In the genomic region with DNA sequence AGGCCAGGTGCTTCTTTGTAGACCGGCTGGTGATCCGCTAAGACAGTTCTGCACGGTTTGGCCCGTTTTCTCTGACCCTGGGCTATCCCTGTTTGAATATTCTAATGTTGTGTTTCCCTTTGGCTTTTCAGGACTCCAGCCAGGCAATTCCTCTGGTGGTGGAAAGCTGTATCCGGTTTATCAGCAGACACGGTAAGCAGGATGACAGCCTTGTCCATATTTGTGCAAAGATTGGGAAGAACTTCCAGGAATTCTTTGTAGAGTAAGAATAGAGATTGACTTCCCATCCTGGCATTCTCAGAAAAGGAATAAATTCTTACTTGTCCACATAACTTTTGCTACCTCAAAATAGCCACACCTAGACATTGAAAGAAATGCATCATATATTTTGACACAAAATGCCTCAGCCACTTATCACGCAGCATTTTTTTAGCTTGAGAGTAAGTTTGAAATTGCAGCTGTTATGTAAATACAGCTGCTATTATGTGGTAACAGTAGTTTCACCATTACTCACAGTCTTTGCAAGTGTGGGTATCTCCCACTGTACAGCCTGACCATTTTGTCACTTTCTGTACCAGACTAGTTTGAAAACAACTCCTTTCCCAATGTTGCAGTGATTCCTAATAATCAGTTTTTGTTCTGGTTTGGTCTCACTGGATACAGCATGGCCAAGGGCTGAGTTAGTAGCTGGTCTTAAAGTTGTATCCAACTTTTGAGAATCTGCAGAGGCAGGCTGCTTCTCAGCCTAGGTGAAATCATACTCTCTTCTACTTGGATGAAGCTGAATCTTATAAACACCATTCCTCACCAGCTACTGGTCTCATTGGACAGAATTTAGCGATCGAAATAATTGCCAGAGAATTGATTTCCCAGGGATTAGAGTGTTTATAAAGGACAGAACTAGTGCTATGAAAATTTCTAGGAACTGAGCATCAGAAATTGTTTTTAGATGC, we compare ENCODE assay signal across 9 cellular contexts. TPM values are rescaled to one million over a fixed set of nuclear protein-coding genes. Genes with fewer than 3 reads are reported as not detected.
DNase-seq lines count a peak whose midpoint lies in the region; ATAC-seq and TF ChIP-seq lines count a peak whose summit lies in the region.
"Had no signal": no experiment of that assay in that cellular context is flagged by ENCODE, and none has a peak within 500 bp of the region (broad histone marks: within the 10 kb centered on the region; RNA-seq: fewer than 3 reads in every experiment).

No MANE protein-coding gene starts in this region.

- peaks cover 10% of the 10 kb centered on the region for H3K4me1 Mint-ChIP-seq in activated T-cell treated with anti-CD3 and anti-CD28 coated beads, Interleukin-2, amount 50 U/mL, for 72 hours (ENCODE audit: low read depth)
- H3K4me1 Mint-ChIP-seq in T-helper 2 cell treated with Interferon-gamma antibody and Interleukin-4, amounts not matched to agents 5 μg/mL and 100 μg/mL, for 36 hours (ENCODE audit: low read depth): peaks cover 10% of the 10 kb centered on the region
- H3K4me1 Mint-ChIP-seq in CD4-positive, alpha-beta T cell (ENCODE audit: low read depth): no peaks in the 10 kb centered on the region

- peak; percentile 93 to 97 for ATAC-seq in activated T-cell treated with anti-CD3 and anti-CD28 coated beads, Interleukin-2, amount 50 U/mL, for 72 hours (replicated peaks in 1 of 2)
- ATAC-seq in HG02943 (IDR thresholded peaks at IDR 0.05; ENCODE audit: low read depth, unreplicated experiment): peak; percentile 87
- ATAC-seq in CD4-positive, alpha-beta T cell (ENCODE audit: poor library complexity): no peak

- no peak overlapping the region for H3K27ac Mint-ChIP-seq in activated T-cell treated with anti-CD3 and anti-CD28 coated beads, Interleukin-2, amount 50 U/mL, for 72 hours
- H3K27ac Mint-ChIP-seq in T-helper 2 cell treated with Interferon-gamma antibody and Interleukin-4, amounts not matched to agents 5 μg/mL and 100 μg/mL, for 36 hours: no peak overlapping the region
- H3K27ac Mint-ChIP-seq in CD4-positive, alpha-beta T cell: no peak overlapping the region

- no peak overlapping the region for H3K4me3 Mint-ChIP-seq in activated T-cell treated with anti-CD3 and anti-CD28 coated beads, Interleukin-2, amount 50 U/mL, for 72 hours
- no peak overlapping the region for H3K4me3 Mint-ChIP-seq in T-helper 2 cell treated with Interferon-gamma antibody and Interleukin-4, amounts not matched to agents 5 μg/mL and 100 μg/mL, for 36 hours
- H3K4me3 Mint-ChIP-seq in CD4-positive, alpha-beta T cell: no peak overlapping the region

- no peak for DNase-seq in activated T-cell treated with anti-CD3 and anti-CD28 coated beads, Interleukin-2, amount 50 U/mL, for 72 hours
- no peak for DNase-seq in activated T-cell treated with anti-CD3 and anti-CD28 coated beads, Interleukin-2, amount 50 U/mL, for 1 hour
- DNase-seq in astrocyte of the hippocampus (ENCODE audit: low read depth, low spot score): peak; percentile 61
- DNase-seq in skeletal muscle cell (ENCODE audit: low read depth): peak; percentile 47
- DNase-seq in OCI-M1 (lab: John Stamatoyannopoulos, UW): no peak
- no peak for DNase-seq in T-helper 2 cell treated with Interferon-gamma antibody and Interleukin-4, amounts not matched to agents 5 μg/mL and 100 μg/mL, for 36 hours (ENCODE audit: low spot score)
- no peak for DNase-seq in CD4-positive, alpha-beta T cell
- DNase-seq: DND-41 had no signal

- no peaks in the 10 kb centered on the region for H3K9me3 Mint-ChIP-seq in activated T-cell treated with anti-CD3 and anti-CD28 coated beads, Interleukin-2, amount 50 U/mL, for 72 hours
- no peaks in the 10 kb centered on the region for H3K9me3 Mint-ChIP-seq in T-helper 2 cell treated with Interferon-gamma antibody and Interleukin-4, amounts not matched to agents 5 μg/mL and 100 μg/mL, for 36 hours
- H3K9me3 Mint-ChIP-seq in CD4-positive, alpha-beta T cell: no peaks in the 10 kb centered on the region

- no peaks in the 10 kb centered on the region for H3K27me3 ChIP-seq in CD4-positive, alpha-beta T cell (ENCODE audit: control insufficient read depth, insufficient read depth, low read length)

- peaks cover 0 to 4% of the 10 kb centered on the region in 2 donors for H3K36me3 Mint-ChIP-seq in activated T-cell treated with anti-CD3 and anti-CD28 coated beads, Interleukin-2, amount 50 U/mL, for 72 hours (ENCODE audit: insufficient read depth in 2 of 2)
- peaks cover 29% of the 10 kb centered on the region for H3K36me3 Mint-ChIP-seq in T-helper 2 cell treated with Interferon-gamma antibody and Interleukin-4, amounts not matched to agents 5 μg/mL and 100 μg/mL, for 36 hours (ENCODE audit: low read depth)
- peaks cover 28% of the 10 kb centered on the region for H3K36me3 Mint-ChIP-seq in CD4-positive, alpha-beta T cell (ENCODE audit: low read depth)

- no peak overlapping the region for H3K4me3 ChIP-seq in skeletal muscle cell (ENCODE audit: low read depth, low read length)

- CTCF ChIA-PET in CD4-positive, alpha-beta T cell (lab: Charles Lee): no interaction called here

- intact Hi-C loops in CD4-positive, alpha-beta T cell (cut with DNase I, micrococcal nuclease): no loop called here

- H3K9me3 ChIP-seq in CD4-positive, alpha-beta T cell (ENCODE audit: control insufficient read depth, low read length): no peaks in the 10 kb centered on the region

- no peak for TF ChIP-seq CTCF in CD4-positive, alpha-beta T cell (IDR thresholded peaks at IDR 0.05)

- H3K27me3 Mint-ChIP-seq in activated T-cell treated with anti-CD3 and anti-CD28 coated beads, Interleukin-2, amount 50 U/mL, for 72 hours (ENCODE audit: low read depth): no peaks in the 10 kb centered on the region
- no peaks in the 10 kb centered on the region for H3K27me3 Mint-ChIP-seq in T-helper 2 cell treated with Interferon-gamma antibody and Interleukin-4, amounts not matched to agents 5 μg/mL and 100 μg/mL, for 36 hours (ENCODE audit: low read depth)
- no peaks in the 10 kb centered on the region for H3K27me3 Mint-ChIP-seq in CD4-positive, alpha-beta T cell

- H3K27ac ChIP-seq in CD4-positive, alpha-beta T cell (ENCODE audit: low read depth, low read length): no peak overlapping the region

- POLR2A ChIA-PET in CD4-positive, alpha-beta T cell (lab: Charles Lee): no interaction called here

RNA-seq across cellular contexts. Expression of gene IKBKE, which starts 40.0 kb away (rescaled TPM):
- 10 to 100 TPM; 21.0 to 21.1 TPM for total RNA-seq in activated T-cell treated with anti-CD3 and anti-CD28 coated beads, Interleukin-2, amount 50 U/mL, for 72 hours
- 10 to 100 TPM; 27.9 to 29.8 TPM for total RNA-seq in CD4-positive, alpha-beta T cell

Comparison
In these comparisons a context has a peak if more than half of its experiments do, and no peak if none do; other contexts are left out.
1. DNase-seq: peak in astrocyte of the hippocampus (single experiment) and skeletal muscle cell (single experiment); none in activated T-cell treated with anti-CD3 and anti-CD28 coated beads, Interleukin-2, amount 50 U/mL, for 72 hours (0 of 2), activated T-cell treated with anti-CD3 and anti-CD28 coated beads, Interleukin-2, amount 50 U/mL, for 1 hour (single experiment), OCI-M1 (single experiment), T-helper 2 cell treated with Interferon-gamma antibody and Interleukin-4, amounts not matched to agents 5 μg/mL and 100 μg/mL, for 36 hours (single experiment) and CD4-positive, alpha-beta T cell (0 of 10).